ENCODE assay signal across 8 cellular contexts in genomic region chrX:9352683-9353430, GRCh38.
DNase-seq lines count a peak whose midpoint lies in the region; ATAC-seq and TF ChIP-seq lines count a peak whose summit lies in the region.

No MANE protein-coding gene starts in this region.

- H3K27me3 ChIP-seq in CD4-positive, alpha-beta T cell (ENCODE audit: control insufficient read depth, insufficient read depth, low read length): no peaks in the 10 kb centered on the region
- no peaks in the 10 kb centered on the region for H3K27me3 ChIP-seq in SU-DHL-6 (ENCODE audit: low read length)
- H3K27me3 ChIP-seq in BE2C: no peaks in the 10 kb centered on the region

- H3K36me3 Mint-ChIP-seq in CD4-positive, alpha-beta T cell (ENCODE audit: low read depth): no peaks in the 10 kb centered on the region
- peaks cover 10% of the 10 kb centered on the region for H3K36me3 Mint-ChIP-seq in stimulated activated effector memory CD8-positive, alpha-beta T cell treated with anti-CD3 and anti-CD28 coated beads, Interleukin-12 subunit alpha, Interleukin-12 subunit beta, amount 100 ng/mL, for 72 hours

- intact Hi-C loops in CD4-positive, alpha-beta T cell (cut with DNase I, micrococcal nuclease): loop anchor here in 1 of 2 experiments (1.0 kb wide), 1 partner anchor 12 kb away; no protein-coding TSS in a partner anchor

- POLR2A ChIA-PET in CD4-positive, alpha-beta T cell (lab: Charles Lee): interaction anchor here (1.1 to 1.3 kb wide), 4 partner anchors 12 to 110 kb away, joined by 3 to 7 read pairs (median 4); no protein-coding TSS in a partner anchor

- H3K4me2 ChIP-seq in SU-DHL-6 (ENCODE audit: low read depth, low read length, poor library complexity, severe bottlenecking): peak overlapping the region; percentile 65

- peaks cover 6% of the 10 kb centered on the region; the same call in 1 of the 2 replicates for H3F3A ChIP-seq in SU-DHL-6 (ENCODE audit: insufficient read depth)

- H3K4me3 Mint-ChIP-seq in CD4-positive, alpha-beta T cell: peak overlapping the region; percentile 36
- peak overlapping the region; percentile 63 for H3K4me3 Mint-ChIP-seq in stimulated activated effector memory CD8-positive, alpha-beta T cell treated with anti-CD3 and anti-CD28 coated beads, Interleukin-12 subunit alpha, Interleukin-12 subunit beta, amount 100 ng/mL, for 72 hours

- H3K9me3 ChIP-seq in CD4-positive, alpha-beta T cell (ENCODE audit: control insufficient read depth, low read length): no peaks in the 10 kb centered on the region
- H3K9me3 ChIP-seq in SU-DHL-6 (ENCODE audit: insufficient read depth, low read length): no peaks in the 10 kb centered on the region
- no peaks in the 10 kb centered on the region for H3K9me3 ChIP-seq in BE2C

- no peak for ATAC-seq in CD4-positive, alpha-beta T cell (ENCODE audit: poor library complexity)
- peak; percentile 69 for ATAC-seq in HG03135 (IDR thresholded peaks at IDR 0.05; ENCODE audit: unreplicated experiment)
- ATAC-seq in stimulated activated effector memory CD8-positive, alpha-beta T cell treated with anti-CD3 and anti-CD28 coated beads, Interleukin-12 subunit alpha, Interleukin-12 subunit beta, amount 100 ng/mL, for 72 hours: peak; percentile 83

- 0 out of 2 replicates have a peak, but pooled peaks cover 3% of the 10 kb centered on the region for H3K4me1 ChIP-seq in BE2C

- H3K9me3 Mint-ChIP-seq in CD4-positive, alpha-beta T cell: no peaks in the 10 kb centered on the region
- peaks cover 3% of the 10 kb centered on the region for H3K9me3 Mint-ChIP-seq in stimulated activated effector memory CD8-positive, alpha-beta T cell treated with anti-CD3 and anti-CD28 coated beads, Interleukin-12 subunit alpha, Interleukin-12 subunit beta, amount 100 ng/mL, for 72 hours

- H3K27ac Mint-ChIP-seq in CD4-positive, alpha-beta T cell: peak overlapping the region; percentile 84
- peak overlapping the region; percentile 89 for H3K27ac Mint-ChIP-seq in stimulated activated effector memory CD8-positive, alpha-beta T cell treated with anti-CD3 and anti-CD28 coated beads, Interleukin-12 subunit alpha, Interleukin-12 subunit beta, amount 100 ng/mL, for 72 hours

- no peak for TF ChIP-seq CTCF in CD4-positive, alpha-beta T cell (IDR thresholded peaks at IDR 0.05)
- TF ChIP-seq CTCF in SU-DHL-6 (IDR thresholded peaks at IDR 0.05; ENCODE audit: insufficient read depth, low read length, poor library complexity, severe bottlenecking) (no peak), epithelial cell of esophagus (IDR thresholded peaks at IDR 0.05; ENCODE audit: insufficient read depth, low read depth, low read length, missing control alignments) (no peak), BE2C (IDR thresholded peaks at IDR 0.05; ENCODE audit: low read depth, low read length) (no peak)

- no peaks in the 10 kb centered on the region for H3K27me3 Mint-ChIP-seq in CD4-positive, alpha-beta T cell

- no peaks in the 10 kb centered on the region for H3K79me2 ChIP-seq in SU-DHL-6 (ENCODE audit: insufficient read depth, low read length)

- H3K36me3 ChIP-seq in SU-DHL-6 (ENCODE audit: low read length) (no peaks in the 10 kb centered on the region), BE2C (no peaks in the 10 kb centered on the region)

- CTCF ChIA-PET in CD4-positive, alpha-beta T cell (lab: Charles Lee): interaction anchor here (0.8 to 1.6 kb wide), 3 partner anchors 11 to 570 kb away, joined by 3 to 6 read pairs (median 3); no protein-coding TSS in a partner anchor

- H2AFZ ChIP-seq in SU-DHL-6 (ENCODE audit: low read depth, low read length, severe bottlenecking): peak overlapping the region; percentile 12

- H3K4me3 ChIP-seq in SU-DHL-6 (ENCODE audit: insufficient read depth, low read length, poor library complexity, severe bottlenecking): peak overlapping the region; percentile 34
- H3K4me3 ChIP-seq in epithelial cell of esophagus (ENCODE audit: low read length): no peak overlapping the region
- H3K4me3 ChIP-seq in BE2C (ENCODE audit: low read depth, low read length): no peak overlapping the region

- H3K9ac ChIP-seq in SU-DHL-6 (ENCODE audit: low read length): peak overlapping the region; percentile 41; the same call in 1 of the 2 replicates

- DNase-seq in CD4-positive, alpha-beta T cell: peak in 1 of 10 experiments; percentile 6
- DNase-seq in GM19240 (ENCODE audit: insufficient read length, low spot score) (peak; percentile 33), epithelial cell of esophagus (ENCODE audit: low read depth) (peak; percentile 12), DMS153 (lab: John Stamatoyannopoulos, UW) (no peak), BE2C (no peak)
- peak; percentile 9 to 69 for DNase-seq in stimulated activated effector memory CD8-positive, alpha-beta T cell treated with anti-CD3 and anti-CD28 coated beads, Interleukin-12 subunit alpha, Interleukin-12 subunit beta, amount 100 ng/mL, for 72 hours (ENCODE audit: low spot score in 2 of 2)

- no peak overlapping the region for H3K27ac ChIP-seq in CD4-positive, alpha-beta T cell (ENCODE audit: low read depth, low read length)
- peak overlapping the region; percentile 85 for H3K27ac ChIP-seq in SU-DHL-6 (ENCODE audit: low read depth, low read length)

- H3K9me2 ChIP-seq in SU-DHL-6 (replicated peaks; ENCODE audit: insufficient read depth, low read length): no peaks in the 10 kb centered on the region

- H4K20me1 ChIP-seq in SU-DHL-6 (ENCODE audit: low read depth, low read length): no peaks in the 10 kb centered on the region

- H3K4me1 Mint-ChIP-seq in CD4-positive, alpha-beta T cell (ENCODE audit: low read depth): peaks cover 34% of the 10 kb centered on the region
- peaks cover 45% of the 10 kb centered on the region for H3K4me1 Mint-ChIP-seq in stimulated activated effector memory CD8-positive, alpha-beta T cell treated with anti-CD3 and anti-CD28 coated beads, Interleukin-12 subunit alpha, Interleukin-12 subunit beta, amount 100 ng/mL, for 72 hours

Comparison
In these comparisons a context has a peak if more than half of its experiments do, and no peak if none do; other contexts are left out.
1. DNase-seq: peak in GM19240 (single experiment), epithelial cell of esophagus (single experiment) and stimulated activated effector memory CD8-positive, alpha-beta T cell treated with anti-CD3 and anti-CD28 coated beads, Interleukin-12 subunit alpha, Interleukin-12 subunit beta, amount 100 ng/mL, for 72 hours (2 of 2); none in DMS153 (single experiment) and BE2C (single experiment).